In genomic region chr10:56823849-56824248, GRCh38 we compare ENCODE assay signal across 8 cellular contexts.
DNase-seq lines count a peak whose midpoint lies in the region; FAIRE-seq and TF ChIP-seq lines count a peak whose summit lies in the region.

No MANE protein-coding gene starts in this region.

- peaks cover 12% of the 10 kb centered on the region for H3K9me3 Mint-ChIP-seq in activated CD4-positive, alpha-beta T cell treated with anti-CD3 and anti-CD28 coated beads, Interleukin-2, amount 10 ng/mL, durations not matched to agents 7 days and 5 days
- peaks cover 7% of the 10 kb centered on the region for H3K9me3 Mint-ChIP-seq in activated CD4-positive, alpha-beta memory T cell treated with anti-CD3 and anti-CD28 coated beads, Interleukin-2, amount 10 ng/mL, durations not matched to agents 7 days and 5 days

- TF ChIP-seq CTCF in GM12874 (IDR thresholded peaks at IDR 0.05; ENCODE audit: insufficient read depth, low read depth, low read length) (peak; percentile 47; the same call in 1 of the 2 replicates), HEK293 (tag by site-specific recombination; IDR thresholded peaks at IDR 0.05) (no peak), kidney (IDR thresholded peaks at IDR 0.05; ENCODE audit: borderline replicate concordance, extremely low read depth, insufficient read depth) (peak; percentile 26)

- DNase-seq in NCI-H69 (lab: John Stamatoyannopoulos, UW) (peak; percentile 1), kidney (no peak), epidermal melanocyte (ENCODE audit: insufficient read length, low spot score) (no peak), hippocampal formation (lab: John Stamatoyannopoulos, UW) (no peak)
- DNase-seq in activated CD4-positive, alpha-beta T cell treated with anti-CD3 and anti-CD28 coated beads, Interleukin-2, amount 10 ng/mL, durations not matched to agents 7 days and 5 days, result no peak
- DNase-seq in activated CD4-positive, alpha-beta memory T cell treated with anti-CD3 and anti-CD28 coated beads, Interleukin-2, amount 10 ng/mL, durations not matched to agents 7 days and 5 days, result no peak

- intact Hi-C loops in kidney (cut with DNase I), result no loop called here

- H3K9ac ChIP-seq in kidney (ENCODE audit: low read length in 2 of 2), result no peak overlapping the region

- no peaks in the 10 kb centered on the region for H3K27me3 Mint-ChIP-seq in activated CD4-positive, alpha-beta T cell treated with anti-CD3 and anti-CD28 coated beads, Interleukin-2, amount 10 ng/mL, durations not matched to agents 7 days and 5 days
- H3K27me3 Mint-ChIP-seq in activated CD4-positive, alpha-beta memory T cell treated with anti-CD3 and anti-CD28 coated beads, Interleukin-2, amount 10 ng/mL, durations not matched to agents 7 days and 5 days, result no peaks in the 10 kb centered on the region

- H3K9me3 ChIP-seq in HEK293 (ENCODE audit: control insufficient read depth, insufficient read depth, low read depth, low read length), result no peaks in the 10 kb centered on the region
- H3K9me3 ChIP-seq in kidney (ENCODE audit: control insufficient read depth in 1 of 2, low read length in 2 of 2), result peaks cover 0 to 8% of the 10 kb centered on the region in 2 donors

- no peaks in the 10 kb centered on the region for H3K4me1 Mint-ChIP-seq in activated CD4-positive, alpha-beta T cell treated with anti-CD3 and anti-CD28 coated beads, Interleukin-2, amount 10 ng/mL, durations not matched to agents 7 days and 5 days
- no peaks in the 10 kb centered on the region for H3K4me1 Mint-ChIP-seq in activated CD4-positive, alpha-beta memory T cell treated with anti-CD3 and anti-CD28 coated beads, Interleukin-2, amount 10 ng/mL, durations not matched to agents 7 days and 5 days

- CTCF ChIA-PET in HEK293 (lab: Yijun Ruan, JAX), result interaction anchor here (0.6 to 1.0 kb wide), 4 partner anchors 10 to 1015 kb away, joined by 3 to 4 read pairs (median 4); no protein-coding TSS in a partner anchor
- CTCF ChIA-PET in activated CD4-positive, alpha-beta T cell treated with anti-CD3 and anti-CD28 coated beads, Interleukin-2, amount 10 ng/mL, durations not matched to agents 7 days and 5 days (lab: Charles Lee), result no interaction called here
- CTCF ChIA-PET in activated CD4-positive, alpha-beta memory T cell treated with anti-CD3 and anti-CD28 coated beads, Interleukin-2, amount 10 ng/mL, durations not matched to agents 7 days and 5 days (lab: Charles Lee), result no interaction called here

- no peak overlapping the region for H3K4me3 Mint-ChIP-seq in activated CD4-positive, alpha-beta T cell treated with anti-CD3 and anti-CD28 coated beads, Interleukin-2, amount 10 ng/mL, durations not matched to agents 7 days and 5 days
- H3K4me3 Mint-ChIP-seq in activated CD4-positive, alpha-beta memory T cell treated with anti-CD3 and anti-CD28 coated beads, Interleukin-2, amount 10 ng/mL, durations not matched to agents 7 days and 5 days, result no peak overlapping the region

- no peak for FAIRE-seq in kidney (lab: Jason Lieb, UNC)

- no peak overlapping the region for H3K27ac Mint-ChIP-seq in activated CD4-positive, alpha-beta T cell treated with anti-CD3 and anti-CD28 coated beads, Interleukin-2, amount 10 ng/mL, durations not matched to agents 7 days and 5 days
- no peak overlapping the region for H3K27ac Mint-ChIP-seq in activated CD4-positive, alpha-beta memory T cell treated with anti-CD3 and anti-CD28 coated beads, Interleukin-2, amount 10 ng/mL, durations not matched to agents 7 days and 5 days

- H3K36me3 Mint-ChIP-seq in activated CD4-positive, alpha-beta T cell treated with anti-CD3 and anti-CD28 coated beads, Interleukin-2, amount 10 ng/mL, durations not matched to agents 7 days and 5 days (ENCODE audit: low read depth), result no peaks in the 10 kb centered on the region
- H3K36me3 Mint-ChIP-seq in activated CD4-positive, alpha-beta memory T cell treated with anti-CD3 and anti-CD28 coated beads, Interleukin-2, amount 10 ng/mL, durations not matched to agents 7 days and 5 days (ENCODE audit: low read depth), result no peaks in the 10 kb centered on the region

- H3K4me3 ChIP-seq in HEK293 (ENCODE audit: low read depth, low read length) (no peak overlapping the region), kidney (ENCODE audit: low read length in 2 of 2) (no peak overlapping the region)

- H3K4me1 ChIP-seq in HEK293 (ENCODE audit: control insufficient read depth, insufficient read depth, low read length), result no peaks in the 10 kb centered on the region
- no peaks in the 10 kb centered on the region for H3K4me1 ChIP-seq in kidney (ENCODE audit: control insufficient read depth in 1 of 2, insufficient read depth in 1 of 2, low read depth in 1 of 2, low read length in 2 of 2)

- H3K27ac ChIP-seq in HEK293 (ENCODE audit: extremely low read depth, low read depth, low read length) (no peak overlapping the region), kidney (ENCODE audit: low read depth in 2 of 2, low read length in 2 of 2) (no peak overlapping the region)

- POLR2A ChIA-PET in HEK293 (lab: Yijun Ruan, JAX), result no interaction called here
- POLR2A ChIA-PET in activated CD4-positive, alpha-beta T cell treated with anti-CD3 and anti-CD28 coated beads, Interleukin-2, amount 10 ng/mL, durations not matched to agents 7 days and 5 days (lab: Charles Lee), result no interaction called here
- POLR2A ChIA-PET in activated CD4-positive, alpha-beta memory T cell treated with anti-CD3 and anti-CD28 coated beads, Interleukin-2, amount 10 ng/mL, durations not matched to agents 7 days and 5 days (lab: Charles Lee), result no interaction called here

- H3K36me3 ChIP-seq in HEK293 (ENCODE audit: control insufficient read depth in 2 of 2, insufficient read depth in 1 of 2, low read length in 2 of 2), result no peaks in the 10 kb centered on the region
- no peaks in the 10 kb centered on the region for H3K36me3 ChIP-seq in kidney (ENCODE audit: control insufficient read depth in 1 of 2, insufficient read depth in 2 of 2, low read length in 2 of 2)

TF ChIP-seq in HEK293, 187 proteins besides CTCF, POLR2A, EP300 and RAD21:
- TF ChIP-seq, protein P1, sequence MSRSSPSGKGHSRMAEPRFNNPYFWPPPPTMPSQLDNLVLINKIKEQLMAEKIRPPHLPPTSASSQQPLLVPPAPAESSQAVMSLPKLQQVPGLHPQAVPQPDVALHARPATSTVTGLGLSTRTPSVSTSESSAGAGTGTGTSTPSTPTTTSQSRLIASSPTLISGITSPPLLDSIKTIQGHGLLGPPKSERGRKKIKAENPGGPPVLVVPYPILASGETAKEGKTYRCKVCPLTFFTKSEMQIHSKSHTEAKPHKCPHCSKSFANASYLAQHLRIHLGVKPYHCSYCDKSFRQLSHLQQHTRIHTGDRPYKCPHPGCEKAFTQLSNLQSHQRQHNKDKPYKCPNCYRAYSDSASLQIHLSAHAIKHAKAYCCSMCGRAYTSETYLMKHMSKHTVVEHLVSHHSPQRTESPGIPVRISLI (tag by site-specific recombination; IDR thresholded peaks at IDR 0.05), result no peak
- TF ChIP-seq, protein P2, sequence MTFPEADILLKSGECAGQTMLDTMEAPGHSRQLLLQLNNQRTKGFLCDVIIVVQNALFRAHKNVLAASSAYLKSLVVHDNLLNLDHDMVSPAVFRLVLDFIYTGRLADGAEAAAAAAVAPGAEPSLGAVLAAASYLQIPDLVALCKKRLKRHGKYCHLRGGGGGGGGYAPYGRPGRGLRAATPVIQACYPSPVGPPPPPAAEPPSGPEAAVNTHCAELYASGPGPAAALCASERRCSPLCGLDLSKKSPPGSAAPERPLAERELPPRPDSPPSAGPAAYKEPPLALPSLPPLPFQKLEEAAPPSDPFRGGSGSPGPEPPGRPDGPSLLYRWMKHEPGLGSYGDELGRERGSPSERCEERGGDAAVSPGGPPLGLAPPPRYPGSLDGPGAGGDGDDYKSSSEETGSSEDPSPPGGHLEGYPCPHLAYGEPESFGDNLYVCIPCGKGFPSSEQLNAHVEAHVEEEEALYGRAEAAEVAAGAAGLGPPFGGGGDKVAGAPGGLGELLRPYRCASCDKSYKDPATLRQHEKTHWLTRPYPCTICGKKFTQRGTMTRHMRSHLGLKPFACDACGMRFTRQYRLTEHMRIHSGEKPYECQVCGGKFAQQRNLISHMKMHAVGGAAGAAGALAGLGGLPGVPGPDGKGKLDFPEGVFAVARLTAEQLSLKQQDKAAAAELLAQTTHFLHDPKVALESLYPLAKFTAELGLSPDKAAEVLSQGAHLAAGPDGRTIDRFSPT (tag by site-specific recombination; IDR thresholded peaks at IDR 0.05), result no peak
- peak; percentile 38 for TF ChIP-seq ZNF654 (tag by site-specific recombination; IDR thresholded peaks at IDR 0.05; ENCODE audit: low read depth)
- no peak for TF ChIP-seq ZBTB1 (tag by site-specific recombination; IDR thresholded peaks at IDR 0.05)
- no peak for TF ChIP-seq ZNF132 (tag by site-specific recombination; IDR thresholded peaks at IDR 0.05; ENCODE audit: borderline replicate concordance)
- TF ChIP-seq, protein P3, sequence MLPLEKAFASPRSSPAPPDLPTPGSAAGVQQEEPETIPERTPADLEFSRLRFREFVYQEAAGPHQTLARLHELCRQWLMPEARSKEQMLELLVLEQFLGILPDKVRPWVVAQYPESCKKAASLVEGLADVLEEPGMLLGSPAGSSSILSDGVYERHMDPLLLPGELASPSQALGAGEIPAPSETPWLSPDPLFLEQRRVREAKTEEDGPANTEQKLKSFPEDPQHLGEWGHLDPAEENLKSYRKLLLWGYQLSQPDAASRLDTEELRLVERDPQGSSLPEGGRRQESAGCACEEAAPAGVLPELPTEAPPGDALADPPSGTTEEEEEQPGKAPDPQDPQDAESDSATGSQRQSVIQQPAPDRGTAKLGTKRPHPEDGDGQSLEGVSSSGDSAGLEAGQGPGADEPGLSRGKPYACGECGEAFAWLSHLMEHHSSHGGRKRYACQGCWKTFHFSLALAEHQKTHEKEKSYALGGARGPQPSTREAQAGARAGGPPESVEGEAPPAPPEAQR (tag by site-specific recombination; IDR thresholded peaks at IDR 0.05), result no peak
- no peak for TF ChIP-seq ZNF707 (tag by site-specific recombination; IDR thresholded peaks at IDR 0.05)
